In the genomic region with DNA sequence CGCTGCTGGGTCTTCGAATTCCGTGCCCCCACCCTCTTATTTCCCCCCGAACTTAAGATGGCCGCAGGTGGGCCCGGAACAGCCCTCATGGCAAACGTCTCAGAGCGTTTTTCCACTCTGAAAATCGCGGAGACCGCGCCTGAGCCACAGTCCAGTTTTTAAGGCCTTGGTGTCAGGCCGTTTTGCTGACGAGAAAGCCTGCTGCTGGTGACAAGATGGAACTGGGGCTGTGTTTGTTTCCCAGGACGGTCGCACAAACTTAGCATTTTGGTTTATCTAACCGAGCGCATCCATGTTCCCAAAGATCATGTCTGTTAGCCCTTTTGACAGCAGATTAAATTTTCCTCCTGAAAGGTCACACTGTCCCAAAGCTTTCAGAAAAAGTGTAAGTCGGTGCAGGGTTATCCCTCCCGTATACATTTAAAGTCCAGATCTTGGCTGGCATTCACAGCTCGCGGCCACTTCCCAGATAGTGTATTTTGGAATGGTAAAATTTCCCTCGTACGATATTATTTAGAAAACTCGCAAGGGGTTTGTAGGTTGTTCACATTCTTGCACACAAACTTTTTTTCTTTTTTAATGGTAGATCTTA, we compare ENCODE assay signal across 8 cellular contexts. TPM values are rescaled to one million over a fixed set of nuclear protein-coding genes. Genes with fewer than 3 reads are reported as not detected.
DNase-seq lines count a peak whose midpoint lies in the region; ATAC-seq, FAIRE-seq and TF ChIP-seq lines count a peak whose summit lies in the region.

No MANE protein-coding gene starts in this region.

- H3K36me3 ChIP-seq in GM06990 (ENCODE audit: control insufficient read depth, insufficient read depth, low read length), result no peaks in the 10 kb centered on the region
- H3K36me3 ChIP-seq in SJCRH30, result peaks cover 11% of the 10 kb centered on the region
- H3K36me3 ChIP-seq in endothelial cell of umbilical vein (ENCODE audit: control insufficient read depth in 2 of 2, extremely low read depth in 1 of 2, insufficient read depth in 2 of 2, low read length in 2 of 2), result no peaks in the 10 kb centered on the region

- H3K4me1 ChIP-seq in SJCRH30 (no peaks in the 10 kb centered on the region; the same call in 1 of the 2 replicates), endothelial cell of umbilical vein (ENCODE audit: control insufficient read depth, extremely low read depth, insufficient read depth, low read length) (peaks cover 16% of the 10 kb centered on the region)

- TSS peak; percentile 42 for BruUV-seq in endothelial cell of umbilical vein (replicated peaks; lab: Mats Ljungman, UMichigan)

- H3K4me3 ChIP-seq in GM06990 (replicated peaks; ENCODE audit: low read depth, low read length) (peak overlapping the region; percentile 94), SJCRH30 (peak overlapping the region; percentile 80), endothelial cell of umbilical vein (replicated peaks in 1 of 3; ENCODE audit: insufficient read depth in 1 of 3, low read depth in 1 of 3, low read length in 3 of 3) (peak overlapping the region; percentile 74 to 98 (median 77))

- dilution Hi-C loops in endothelial cell of umbilical vein (cut with MboI; ENCODE audit: extremely low pct_ligation_motif_present, low sequenced_read_pairs), result no loop called here

- H3K9ac ChIP-seq in endothelial cell of umbilical vein (replicated peaks; ENCODE audit: extremely low read depth, insufficient read depth, low read length), result peak overlapping the region; percentile 97

- peak overlapping the region; percentile 53 for H2AFZ ChIP-seq in endothelial cell of umbilical vein (ENCODE audit: low read depth, low read length)

- peak overlapping the region; percentile 95 for H3K27ac ChIP-seq in SJCRH30
- H3K27ac ChIP-seq in endothelial cell of umbilical vein (ENCODE audit: insufficient read depth, low read depth, low read length), result peak overlapping the region; percentile 93

- FAIRE-seq in endothelial cell of umbilical vein (lab: Jason Lieb, UNC), result peak; percentile 63

- TF ChIP-seq POLR2A in endothelial cell of umbilical vein (IDR thresholded peaks at IDR 0.05; ENCODE audit: low read depth, low read length), result no peak

- H3K9me3 ChIP-seq in SJCRH30 (replicated peaks) (no peaks in the 10 kb centered on the region), endothelial cell of umbilical vein (replicated peaks; ENCODE audit: control insufficient read depth, insufficient read depth, low read length) (no peaks in the 10 kb centered on the region)

- no peaks in the 10 kb centered on the region for H3K9me3 Mint-ChIP-seq in naive thymus-derived CD8-positive, alpha-beta T cell

- TF ChIP-seq CTCF in GM06990 (IDR thresholded peaks at IDR 0.05; ENCODE audit: insufficient read depth, low read length, poor library complexity, severe bottlenecking) (no peak), endothelial cell of umbilical vein (IDR thresholded peaks at IDR 0.05; ENCODE audit: extremely low read depth in 1 of 2, insufficient read depth in 1 of 2, low read depth in 1 of 2, low read length in 2 of 2) (no peak)

- CTCF ChIA-PET in endothelial cell of umbilical vein (lab: Charles Lee), result no interaction called here

- DNase-seq in GM06990 (ENCODE audit: extremely low read depth, insufficient read length) (no peak), SJCRH30 (peak; percentile 72 to 82), endothelial cell of umbilical vein (ENCODE audit: low read depth, low spot score) (peak; percentile 87), HuH-7 (ENCODE audit: low spot score) (no peak), GOT3 (lab: John Stamatoyannopoulos, UW) (no peak)
- DNase-seq in naive thymus-derived CD8-positive, alpha-beta T cell, result no peak

- no peaks in the 10 kb centered on the region for H3K9me1 ChIP-seq in endothelial cell of umbilical vein (replicated peaks; ENCODE audit: control insufficient read depth, extremely low read depth, insufficient read depth, low read length)

- H4K20me1 ChIP-seq in endothelial cell of umbilical vein (replicated peaks; ENCODE audit: control insufficient read depth, extremely low read depth, insufficient read depth, low read length), result no peaks in the 10 kb centered on the region

- H3K27me3 ChIP-seq in GM06990 (replicated peaks; ENCODE audit: control insufficient read depth, insufficient read depth, low read length) (no peaks in the 10 kb centered on the region), SJCRH30 (no peaks in the 10 kb centered on the region), endothelial cell of umbilical vein (ENCODE audit: control insufficient read depth in 2 of 2, insufficient read depth in 2 of 2, low read length in 2 of 2) (peaks cover 0 to 4% of the 10 kb centered on the region in 2 experiments)

- POLR2A ChIA-PET in endothelial cell of umbilical vein (lab: Charles Lee), result interaction anchor here (0.7 to 1.0 kb wide), 2 partner anchors 219 to 384 kb away, joined by 3 to 4 read pairs; a partner anchor contains a TSS
- POLR2A ChIA-PET in naive thymus-derived CD8-positive, alpha-beta T cell (lab: Charles Lee), result interaction anchor here (1.1 to 2.2 kb wide), 10 partner anchors 8 to 582 kb away, joined by 3 to 39 read pairs (median 6); a partner anchor contains a TSS

- peaks cover 12 to 56% (median 47%) of the 10 kb centered on the region in 4 donors for H3K4me1 Mint-ChIP-seq in naive thymus-derived CD8-positive, alpha-beta T cell

- peak overlapping the region; percentile 96 to 100 (median 98) for H3K4me3 Mint-ChIP-seq in naive thymus-derived CD8-positive, alpha-beta T cell

- H3K36me3 Mint-ChIP-seq in naive thymus-derived CD8-positive, alpha-beta T cell, result peaks cover 4 to 7% (median 5%) of the 10 kb centered on the region in 3 donors

- peaks cover 0 to 1% (median 0%) of the 10 kb centered on the region in 5 donors for H3K27me3 Mint-ChIP-seq in naive thymus-derived CD8-positive, alpha-beta T cell

- H3K27ac Mint-ChIP-seq in naive thymus-derived CD8-positive, alpha-beta T cell, result peak overlapping the region; percentile 99 to 100 (median 100)

- H3K79me2 ChIP-seq in endothelial cell of umbilical vein (ENCODE audit: control insufficient read depth, insufficient read depth, low read length), result peaks cover 54% of the 10 kb centered on the region

- peak overlapping the region; percentile 98 for H3K4me2 ChIP-seq in endothelial cell of umbilical vein (ENCODE audit: insufficient read depth, low read length)

- peak; percentile 39 for ATAC-seq in GM21390 (IDR thresholded peaks at IDR 0.05; ENCODE audit: unreplicated experiment)
- peak; percentile 12 for ATAC-seq in HG03575 (IDR thresholded peaks at IDR 0.05; ENCODE audit: extremely low read depth, insufficient number of reproducible peaks, low FRiP score, unreplicated experiment)
- ATAC-seq in naive thymus-derived CD8-positive, alpha-beta T cell, result peak; percentile 54 to 55

- intact Hi-C loops in endothelial cell of umbilical vein (cut with micrococcal nuclease), result loop anchor here (1.0 to 10.0 kb wide), 4 partner anchors 218 to 520 kb away; a partner anchor contains a TSS

TF ChIP-seq in endothelial cell of umbilical vein, 7 proteins besides CTCF, POLR2A, EP300 and RAD21:
- no peak for TF ChIP-seq GATA2 (IDR thresholded peaks at IDR 0.05; ENCODE audit: insufficient read depth, insufficient read length, low read depth, low read length)
- no peak for TF ChIP-seq POLR2AphosphoS5 (IDR thresholded peaks at IDR 0.05; ENCODE audit: insufficient read depth, low read depth, low read length)
- TF ChIP-seq, protein P1, sequence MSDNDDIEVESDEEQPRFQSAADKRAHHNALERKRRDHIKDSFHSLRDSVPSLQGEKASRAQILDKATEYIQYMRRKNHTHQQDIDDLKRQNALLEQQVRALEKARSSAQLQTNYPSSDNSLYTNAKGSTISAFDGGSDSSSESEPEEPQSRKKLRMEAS (IDR thresholded peaks at IDR 0.05; ENCODE audit: insufficient read depth, insufficient read length), result no peak
- no peak for TF ChIP-seq EZH2 (IDR thresholded peaks at IDR 0.05; ENCODE audit: borderline replicate concordance, low read depth, low read length, severe bottlenecking)
- TF ChIP-seq JUN (IDR thresholded peaks at IDR 0.05; ENCODE audit: borderline replicate concordance, insufficient read depth, insufficient read length, low read depth), result no peak
- no peak for TF ChIP-seq MYC (IDR thresholded peaks at IDR 0.05; ENCODE audit: low read depth, low read length)
- TF ChIP-seq FOS (IDR thresholded peaks at IDR 0.05; ENCODE audit: borderline replicate concordance, insufficient read depth, low read length), result no peak

RNA-seq across cellular contexts. Expression of a gene that starts 0.8 kb away (rescaled TPM):
- total RNA-seq in SJCRH30 (2014; rRNA removed; shearing (Covaris generic)), result 67.5 and 103 TPM in 2 replicates
- 72.9 and 78.6 TPM in 2 replicates for total RNA-seq in endothelial cell of umbilical vein
- 22.0 and 27.4 TPM in 2 replicates for polyA plus RNA-seq in endothelial cell of umbilical vein
- 9.4 and 12.4 TPM in 2 replicates for polyA plus RNA-seq in endothelial cell of umbilical vein (2011; cell fraction: cytosol; rRNA removed)
- 179 and 219 TPM in 2 replicates for polyA plus RNA-seq in endothelial cell of umbilical vein (2011; cell fraction: nucleus; rRNA removed)
- polyA plus RNA-seq in endothelial cell of umbilical vein (2012), result 39.9 and 41.5 TPM in 2 replicates
- 121 and 148 TPM in 2 replicates for polyA minus RNA-seq in endothelial cell of umbilical vein
- polyA minus RNA-seq in endothelial cell of umbilical vein (2011; cell fraction: cytosol; rRNA and poly(A)+ RNA removed), result 17.8 TPM
- polyA minus RNA-seq in endothelial cell of umbilical vein (2011; cell fraction: nucleus; rRNA and poly(A)+ RNA removed), result 397 and 441 TPM in 2 replicates
- 10 to 100 TPM; 89.8 to 92.4 TPM for total RNA-seq in naive thymus-derived CD8-positive, alpha-beta T cell
- 10 to 100 TPM; 15.2 to 21.4 (median 17.6) TPM for polyA plus RNA-seq in naive thymus-derived CD8-positive, alpha-beta T cell

Comparison
In these comparisons a context has a peak if more than half of its experiments do, and no peak if none do; other contexts are left out.
1. DNase-seq: peak in SJCRH30 (2 of 2) and endothelial cell of umbilical vein (single experiment); none in GM06990 (single experiment), naive thymus-derived CD8-positive, alpha-beta T cell (0 of 10), HuH-7 (single experiment) and GOT3 (single experiment).
2. Peak in every context shown above with its lines, with median percentiles within 50 percentile points of each other: H3K4me3 ChIP-seq and ATAC-seq.